34 cellular contexts compared by ENCODE assay signal in genomic region chr11:84130646-84131427, GRCh38.
A peak's percentile ranks its signal among the peaks of the same experiment; 100 is the strongest.
DNase-seq lines count a peak whose midpoint lies in the region; ATAC-seq and TF ChIP-seq lines count a peak whose summit lies in the region.
"Had no signal": no experiment of that assay in that cellular context is flagged by ENCODE, and none has a peak within 500 bp of the region (broad histone marks: within the 10 kb centered on the region; RNA-seq: fewer than 3 reads in every experiment).

No MANE protein-coding gene starts in this region.

- H3K36me3 ChIP-seq in tibial nerve (no peaks in the 10 kb centered on the region), hepatocyte (replicated peaks; ENCODE audit: insufficient read depth, low read depth) (no peaks in the 10 kb centered on the region)
- H3K36me3 ChIP-seq: ascending aorta, esophagus squamous epithelium, heart right ventricle, sigmoid colon, SJSA1, transverse colon had no signal

- no peak overlapping the region for H3K4me2 ChIP-seq in hepatocyte

- TF ChIP-seq EP300 in tibial nerve (IDR thresholded peaks at IDR 0.05): no peak

- H3K27me3 ChIP-seq in tibial nerve: no peaks in the 10 kb centered on the region
- H3K27me3 ChIP-seq in hepatocyte: no peaks in the 10 kb centered on the region
- H3K27me3 ChIP-seq: ascending aorta, esophagus squamous epithelium, heart right ventricle, sigmoid colon, SJSA1, transverse colon had no signal

- no peaks in the 10 kb centered on the region for H4K20me1 ChIP-seq in hepatocyte (ENCODE audit: insufficient read depth, poor library complexity, severe bottlenecking)

- H3K4me1 ChIP-seq in tibial nerve (no peaks in the 10 kb centered on the region), hepatocyte (ENCODE audit: insufficient read depth) (no peaks in the 10 kb centered on the region)
- H3K4me1 ChIP-seq: ascending aorta, esophagus squamous epithelium, heart right ventricle, psoas muscle, sigmoid colon, SJSA1, transverse colon had no signal

- DNase-seq in NCI-H82 treated with DMSO at 0.1 percent for 48 hours (lab: John Stamatoyannopoulos, UW; ENCODE audit: unreplicated experiment): peak; percentile 15
- DNase-seq in fibroblast of mammary gland (ENCODE audit: low read depth): peak; percentile 3
- DNase-seq in tibial nerve (ENCODE audit: low spot score in 2 of 2): no peak
- DNase-seq in hepatocyte (ENCODE audit: low spot score): no peak
- DNase-seq in NCI-H2081 treated with DMSO at 0.1 percent for 48 hours (lab: John Stamatoyannopoulos, UW): no peak
- DNase-seq: ACHN; activated B cell treated with CpG ODN at 0.5 μM for 24 hours; activated CD4-positive, alpha-beta T cell treated with anti-CD3 and anti-CD28 coated beads, Interleukin-2, amount 50 U/mL, for 1 hour; activated gamma-delta T cell treated with Interleukin-2 at 50 U/mL for 16 hours; activated naive CD8-positive, alpha-beta T cell treated with anti-CD3 and anti-CD28 coated beads, Interleukin-2, amount 10 ng/mL, durations not matched to agents 7 days and 5 days; activated T-cell treated with anti-CD3 and anti-CD28 coated beads, Interleukin-2, amount 50 U/mL, for 4 hours; CD4-positive, alpha-beta memory T cell; dermis blood vessel endothelial cell; esophagus squamous epithelium; foreskin melanocyte; heart right ventricle; KBM-7; mucosa of descending colon; NCI-H1105 treated with DMSO at 0.1 percent for 48 hours; NCI-H187 treated with DMSO at 0.1 percent for 48 hours; NCI-H2227 treated with DMSO at 0.1 percent for 48 hours; NCI-H774; psoas muscle; RPMI8226; sigmoid colon; stimulated activated CD4-positive, alpha-beta T cell treated with anti-CD3 and anti-CD28 coated beads, Interleukin-4, amount 100 ng/mL, for 24 hours; transverse colon had no signal

- H3K9me3 ChIP-seq in tibial nerve (no peaks in the 10 kb centered on the region), hepatocyte (ENCODE audit: low read depth) (no peaks in the 10 kb centered on the region)
- H3K9me3 ChIP-seq: ascending aorta, esophagus squamous epithelium, heart right ventricle, mucosa of descending colon, psoas muscle, sigmoid colon, SJSA1, transverse colon had no signal

- no peak for TF ChIP-seq CTCF in fibroblast of mammary gland (conservative IDR thresholded peaks at IDR 0.05; ENCODE audit: control insufficient read depth, insufficient read depth, low read depth, low read length)
- TF ChIP-seq CTCF in tibial nerve (IDR thresholded peaks at IDR 0.05): no peak
- TF ChIP-seq CTCF in hepatocyte (IDR thresholded peaks at IDR 0.05; ENCODE audit: poor library complexity): no peak

- WGBS in tibial nerve, 2 donors: 82 to 91% methylated on average over 3 of the region's 3 CpGs
- WGBS in hepatocyte (ENCODE audit: low lambda C conversion rate, missing lambda C conversion rate): 84% methylated on average over 3 of the region's 3 CpGs

- no peak overlapping the region for H3K27ac ChIP-seq in tibial nerve
- H3K27ac ChIP-seq in hepatocyte: no peak overlapping the region
- H3K27ac ChIP-seq: ascending aorta, esophagus squamous epithelium, heart right ventricle, psoas muscle, sigmoid colon, SJSA1, transverse colon had no signal

- no peak overlapping the region for H3K4me3 ChIP-seq in fibroblast of mammary gland (ENCODE audit: control insufficient read depth, low read depth, low read length)
- no peak overlapping the region for H3K4me3 ChIP-seq in tibial nerve
- H3K4me3 ChIP-seq in hepatocyte: no peak overlapping the region
- H3K4me3 ChIP-seq: ascending aorta, esophagus squamous epithelium, heart right ventricle, lung, mucosa of descending colon, psoas muscle, sigmoid colon, SJSA1, transverse colon had no signal

- peak; percentile 64 for ATAC-seq in GM18519 (IDR thresholded peaks at IDR 0.05; ENCODE audit: low FRiP score, unreplicated experiment)
- ATAC-seq in HG02852 (IDR thresholded peaks at IDR 0.05; ENCODE audit: unreplicated experiment): peak; percentile 54
- ATAC-seq in HG03469 (IDR thresholded peaks at IDR 0.05; ENCODE audit: unreplicated experiment): no peak
- ATAC-seq: activated T-cell treated with anti-CD3 and anti-CD28 coated beads, Interleukin-2, amount 50 U/mL, for 4 hours; heart right ventricle; mucosa of descending colon; natural killer cell treated with Interleukin-12 subunit alpha and Interleukin-12 subunit beta and Interleukin-15 and Interleukin-18, amount 100 ng/mL, for 72 hours; psoas muscle had no signal

- TF ChIP-seq POLR2A in tibial nerve (IDR thresholded peaks at IDR 0.05): no peak

- no peaks in the 10 kb centered on the region for H3K79me2 ChIP-seq in hepatocyte

- no peak overlapping the region for H2AFZ ChIP-seq in hepatocyte

- H3K9me2 ChIP-seq in hepatocyte (replicated peaks; ENCODE audit: insufficient read depth): no peaks in the 10 kb centered on the region

Comparison
In these comparisons a context has a peak if more than half of its experiments do, and no peak if none do; other contexts are left out.
1. DNase-seq: peak in NCI-H82 treated with DMSO at 0.1 percent for 48 hours (single experiment) and fibroblast of mammary gland (single experiment); none in tibial nerve (0 of 2), hepatocyte (single experiment) and NCI-H2081 treated with DMSO at 0.1 percent for 48 hours (single experiment).